ENCODE assay signal across 8 cellular contexts in the genomic region with DNA sequence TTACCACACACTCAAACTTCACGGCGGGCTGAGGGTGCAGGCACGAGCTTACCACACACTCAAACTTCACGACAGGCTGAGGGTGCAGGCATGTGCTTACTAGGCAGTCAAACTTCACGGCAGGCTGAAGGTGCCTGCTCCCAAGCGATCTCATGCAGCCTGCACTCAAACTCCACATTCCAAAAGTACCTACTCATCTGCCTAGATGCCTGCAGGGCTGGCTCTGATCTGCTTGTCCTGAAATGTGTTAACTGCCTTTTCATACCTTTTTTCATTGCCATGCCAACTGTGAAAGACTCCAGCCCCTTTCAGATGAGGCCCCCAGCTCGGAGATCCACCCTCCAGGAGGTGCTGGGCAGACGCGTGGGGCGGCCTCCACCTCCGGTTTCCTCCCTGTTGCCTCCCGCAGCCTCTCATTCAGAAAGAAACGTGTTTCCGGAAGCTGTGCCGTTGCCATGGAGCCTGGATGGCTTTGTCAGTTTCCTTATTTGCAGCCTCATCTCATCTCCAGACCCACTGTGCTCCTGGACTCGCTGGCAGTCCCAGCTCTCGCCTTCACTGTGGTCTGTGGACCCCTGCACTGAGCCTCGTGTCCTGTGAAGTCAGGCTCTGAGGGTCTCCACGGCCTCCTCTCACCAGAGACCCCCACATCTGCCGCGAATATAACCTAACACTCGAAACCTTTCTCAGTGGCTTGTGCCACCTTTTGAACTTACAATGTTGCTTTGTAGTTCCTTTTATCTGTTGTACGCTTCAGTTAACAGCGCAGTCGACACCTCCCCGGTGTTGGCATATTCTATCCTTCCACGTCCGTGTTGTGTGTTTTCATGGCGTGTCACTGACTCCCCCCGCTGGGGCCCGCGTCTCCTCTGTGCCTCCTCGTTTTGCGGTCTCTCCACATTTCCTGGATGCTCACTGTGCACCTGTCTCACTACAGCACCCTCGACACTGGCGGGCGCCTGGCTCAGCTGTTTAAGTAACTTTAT.
A peak's percentile ranks its signal among the peaks of the same experiment; 100 is the strongest.
DNase-seq lines count a peak whose midpoint lies in the region; ATAC-seq and TF ChIP-seq lines count a peak whose summit lies in the region.

No MANE protein-coding gene starts in this region.

- POLR2A ChIA-PET in CD8-positive, alpha-beta T cell (lab: Charles Lee): interaction anchor here (0.8 to 2.3 kb wide), 3 partner anchors 36 to 119 kb away, joined by 3 to 11 read pairs (median 4); no protein-coding TSS in a partner anchor

- peaks cover 23% of the 10 kb centered on the region for H3K4me1 Mint-ChIP-seq in CD8-positive, alpha-beta T cell (ENCODE audit: low read depth)
- H3K4me1 Mint-ChIP-seq in memory B cell: peaks cover 8% of the 10 kb centered on the region

- H3K4me1 ChIP-seq in CD8-positive, alpha-beta T cell (ENCODE audit: insufficient read depth, low read length): peaks cover 24% of the 10 kb centered on the region

- no peaks in the 10 kb centered on the region for H3K27me3 ChIP-seq in CD8-positive, alpha-beta T cell (ENCODE audit: insufficient read depth, low read length)

- no peaks in the 10 kb centered on the region for H3K9me3 ChIP-seq in CD8-positive, alpha-beta T cell (ENCODE audit: low read length)

- H3K27me3 Mint-ChIP-seq in CD8-positive, alpha-beta T cell (ENCODE audit: low read depth): no peaks in the 10 kb centered on the region
- H3K27me3 Mint-ChIP-seq in memory B cell: peaks cover 3% of the 10 kb centered on the region

- H3K4me3 Mint-ChIP-seq in CD8-positive, alpha-beta T cell: peak overlapping the region; percentile 88
- H3K4me3 Mint-ChIP-seq in memory B cell: peak overlapping the region; percentile 79

- ATAC-seq in CD8-positive, alpha-beta T cell: peak; percentile 82
- ATAC-seq in HG03135 (IDR thresholded peaks at IDR 0.05; ENCODE audit: unreplicated experiment) (peak; percentile 76), memory B cell (ENCODE audit: low read depth) (peak; percentile 82), GM19324 (IDR thresholded peaks at IDR 0.05; ENCODE audit: low FRiP score, unreplicated experiment) (no peak), GM19328 (IDR thresholded peaks at IDR 0.05; ENCODE audit: unreplicated experiment) (no peak)

- H3K36me3 Mint-ChIP-seq in CD8-positive, alpha-beta T cell: no peaks in the 10 kb centered on the region
- H3K36me3 Mint-ChIP-seq in memory B cell: no peaks in the 10 kb centered on the region

- CTCF ChIA-PET in CD8-positive, alpha-beta T cell (lab: Charles Lee): interaction anchor here (0.5 to 1.9 kb wide), 5 partner anchors 21 to 136 kb away, joined by 3 to 5 read pairs (median 3); no protein-coding TSS in a partner anchor

- DNase-seq in CD8-positive, alpha-beta T cell: peak; percentile 31 to 83 (median 67)
- DNase-seq in RKO (ENCODE audit: low spot score) (peak; percentile 45), memory B cell (ENCODE audit: low spot score in 2 of 2) (peak in 1 of 2 donors; percentile 14)
- DNase-seq in activated naive CD4-positive, alpha-beta T cell treated with Interleukin-2 at 50 U/mL for 16 hours: peak; percentile 60
- peak; percentile 33 to 79 (median 64) for DNase-seq in stimulated activated naive CD4-positive, alpha-beta T cell (lab: John Stamatoyannopoulos, UW)

- peak overlapping the region; percentile 69 for H3K27ac ChIP-seq in CD8-positive, alpha-beta T cell (ENCODE audit: low read depth, low read length)

- H3K4me3 ChIP-seq in CD8-positive, alpha-beta T cell (ENCODE audit: low read depth, low read length): peak overlapping the region; percentile 36

- intact Hi-C loops in CD8-positive, alpha-beta T cell (cut with DNase I, micrococcal nuclease): loop anchor here (2.0 to 5.0 kb wide), 4 partner anchors 38 to 132 kb away; partner anchors contain the start of genes ACP1 (in 1 of the 2) and SH3YL1 (in 1 of the 2)

- no peaks in the 10 kb centered on the region for H3K36me3 ChIP-seq in CD8-positive, alpha-beta T cell (ENCODE audit: insufficient read depth, low read length)

- TF ChIP-seq CTCF in CD8-positive, alpha-beta T cell (IDR thresholded peaks at IDR 0.05): no peak

- peak overlapping the region; percentile 96 for H3K27ac Mint-ChIP-seq in CD8-positive, alpha-beta T cell
- H3K27ac Mint-ChIP-seq in memory B cell: peak overlapping the region; percentile 90

- H3K9me3 Mint-ChIP-seq in CD8-positive, alpha-beta T cell: no peaks in the 10 kb centered on the region
- H3K9me3 Mint-ChIP-seq in memory B cell: peaks cover 1% of the 10 kb centered on the region

Comparison
In these comparisons a context has a peak if more than half of its experiments do, and no peak if none do; other contexts are left out.
1. ATAC-seq: peak in CD8-positive, alpha-beta T cell (single experiment), HG03135 (single experiment) and memory B cell (single experiment); none in GM19324 (single experiment) and GM19328 (single experiment).